1 cellular context compared by ENCODE assay signal in genomic region chr3:58358092-58358491, GRCh38.
TF ChIP-seq lines count a peak whose summit lies in the region.

No MANE protein-coding gene starts in this region.

TF ChIP-seq in IMR-90, 13 proteins besides CTCF, POLR2A, EP300 and RAD21:
- TF ChIP-seq MAFK (IDR thresholded peaks at IDR 0.05; ENCODE audit: low read depth, low read length), result no peak
- TF ChIP-seq BHLHE40 (IDR thresholded peaks at IDR 0.05; ENCODE audit: low read depth, low read length), result no peak
- no peak for TF ChIP-seq RFX5 (IDR thresholded peaks at IDR 0.05; ENCODE audit: low read depth, low read length)
- TF ChIP-seq NFE2L2 (IDR thresholded peaks at IDR 0.05; ENCODE audit: low read depth, low read length), result no peak
- no peak for TF ChIP-seq MAZ (IDR thresholded peaks at IDR 0.05; ENCODE audit: borderline replicate concordance, low read depth, low read length)
- TF ChIP-seq ELK1 (IDR thresholded peaks at IDR 0.05; ENCODE audit: borderline replicate concordance, low read depth, low read length), result no peak
- no peak for TF ChIP-seq FOS (IDR thresholded peaks at IDR 0.05; ENCODE audit: low read depth, low read length)
- no peak for TF ChIP-seq CHD1 (IDR thresholded peaks at IDR 0.05; ENCODE audit: low read depth, low read length)
- no peak for TF ChIP-seq SMC3 (IDR thresholded peaks at IDR 0.05; ENCODE audit: low read depth, low read length)
- TF ChIP-seq CEBPB (IDR thresholded peaks at IDR 0.05; ENCODE audit: low read depth, low read length), result no peak
- TF ChIP-seq USF2 (IDR thresholded peaks at IDR 0.05; ENCODE audit: low read depth, low read length), result no peak
- no peak for TF ChIP-seq RCOR1 (IDR thresholded peaks at IDR 0.05; ENCODE audit: insufficient replicate concordance, low read length)
- TF ChIP-seq MXI1 (IDR thresholded peaks at IDR 0.05; ENCODE audit: borderline replicate concordance, low read depth, low read length), result no peak
